ENCODE assay signal across 1 cellular context in the genomic region with DNA sequence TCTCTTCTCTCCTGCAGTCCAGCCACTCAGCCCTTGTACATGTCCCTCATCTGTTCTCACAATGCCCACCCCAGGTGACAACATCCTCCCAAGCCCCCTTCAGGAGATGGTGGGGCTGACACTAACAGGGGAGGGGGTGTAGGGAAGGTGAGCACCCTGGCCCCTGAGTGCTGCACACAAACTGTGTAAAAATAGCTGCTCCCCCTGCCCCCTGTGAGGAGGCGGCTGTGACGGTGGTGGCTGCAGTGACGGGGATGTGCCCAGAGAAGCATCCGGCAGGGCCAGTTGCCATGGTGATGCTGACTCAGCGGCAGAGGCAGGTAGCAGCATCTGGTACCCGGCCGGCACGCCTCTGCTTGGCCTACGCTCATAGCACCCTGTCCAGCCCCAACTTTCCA.
TF ChIP-seq lines count a peak whose summit lies in the region.

No MANE protein-coding gene starts in this region.

TF ChIP-seq in HepG2, 621 proteins besides CTCF, POLR2A, EP300 and RAD21 (continued from another document):
- TF ChIP-seq, protein P1, sequence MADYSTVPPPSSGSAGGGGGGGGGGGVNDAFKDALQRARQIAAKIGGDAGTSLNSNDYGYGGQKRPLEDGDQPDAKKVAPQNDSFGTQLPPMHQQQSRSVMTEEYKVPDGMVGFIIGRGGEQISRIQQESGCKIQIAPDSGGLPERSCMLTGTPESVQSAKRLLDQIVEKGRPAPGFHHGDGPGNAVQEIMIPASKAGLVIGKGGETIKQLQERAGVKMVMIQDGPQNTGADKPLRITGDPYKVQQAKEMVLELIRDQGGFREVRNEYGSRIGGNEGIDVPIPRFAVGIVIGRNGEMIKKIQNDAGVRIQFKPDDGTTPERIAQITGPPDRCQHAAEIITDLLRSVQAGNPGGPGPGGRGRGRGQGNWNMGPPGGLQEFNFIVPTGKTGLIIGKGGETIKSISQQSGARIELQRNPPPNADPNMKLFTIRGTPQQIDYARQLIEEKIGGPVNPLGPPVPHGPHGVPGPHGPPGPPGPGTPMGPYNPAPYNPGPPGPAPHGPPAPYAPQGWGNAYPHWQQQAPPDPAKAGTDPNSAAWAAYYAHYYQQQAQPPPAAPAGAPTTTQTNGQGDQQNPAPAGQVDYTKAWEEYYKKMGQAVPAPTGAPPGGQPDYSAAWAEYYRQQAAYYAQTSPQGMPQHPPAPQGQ (CRISPR knock-in tag; IDR thresholded peaks at IDR 0.05; ENCODE audit: borderline replicate concordance), result no peak
- TF ChIP-seq GATAD2A (CRISPR knock-in tag; IDR thresholded peaks at IDR 0.05), result no peak
TF ChIP-seq in HepG2: peak in this region for 8.
